Comparison of ENCODE assay signal across 16 cellular contexts in genomic region chr3:64928683-64929082, GRCh38.
A peak's percentile ranks its signal among the peaks of the same experiment; 100 is the strongest.
DNase-seq lines count a peak whose midpoint lies in the region; ATAC-seq, FAIRE-seq and TF ChIP-seq lines count a peak whose summit lies in the region.
"Had no signal": no experiment of that assay in that cellular context is flagged by ENCODE, and none has a peak within 500 bp of the region (broad histone marks: within the 10 kb centered on the region; RNA-seq: fewer than 3 reads in every experiment).

No MANE protein-coding gene starts in this region.

- no peak overlapping the region for H3K4me3 ChIP-seq in heart right ventricle
- H3K4me3 ChIP-seq: BLaER1 treated with 17β-estradiol and CSF1 and Interleukin-3, amounts not matched to agents 10 nM and 100 nM; GM23338 had no signal

- WGBS in heart right ventricle, 2 donors = 65 to 76% methylated on average over 3 of the region's 3 CpGs

- ATAC-seq in heart right ventricle (peak; percentile 57 to 82 (median 76)), GM21515 (IDR thresholded peaks at IDR 0.05; ENCODE audit: unreplicated experiment) (no peak)
- ATAC-seq: GM23338 had no signal

- DNase-seq in heart right ventricle (peak in 1 of 2 donors; percentile 24), cardiac septum (ENCODE audit: low spot score) (no peak), pons (ENCODE audit: low spot score) (peak; percentile 5), NCI-H146 treated with DMSO at 0.1 percent for 48 hours (lab: John Stamatoyannopoulos, UW; ENCODE audit: unreplicated experiment) (no peak)
- DNase-seq in activated CD4-positive, alpha-beta T cell treated with anti-CD3 and anti-CD28 coated beads for 4 hours = no peak
- DNase-seq: 8988T; ACHN; CD4-positive, CD25-positive, alpha-beta regulatory T cell; DMS53; GF-D8; H7 had no signal

- H3K36me3 ChIP-seq in heart right ventricle = no peaks in the 10 kb centered on the region

- intact Hi-C loops in heart right ventricle (cut with DNase I) (loop anchor here in 2 of 10 donors (10.0 kb wide), 1 partner anchor 236 kb away; no protein-coding TSS in a partner anchor), cardiac septum (cut with DNase I) (no loop called here)

- peaks cover 0 to 22% (median 6%) of the 10 kb centered on the region in 9 donors for H3K4me1 ChIP-seq in heart right ventricle

- peaks cover 0 to 18% (median 6%) of the 10 kb centered on the region in 11 donors for H3K9me3 ChIP-seq in heart right ventricle

- peak overlapping the region in 5 of 10 donors; percentile 33 to 71 (median 52) for H3K27ac ChIP-seq in heart right ventricle
- H3K27ac ChIP-seq: BLaER1 treated with 17β-estradiol and CSF1 and Interleukin-3, amounts not matched to agents 10 nM and 100 nM had no signal

- no peaks in the 10 kb centered on the region for H3K27me3 ChIP-seq in heart right ventricle
- H3K27me3 ChIP-seq: BLaER1 treated with 17β-estradiol and CSF1 and Interleukin-3, amounts not matched to agents 10 nM and 100 nM had no signal

- FAIRE-seq in endometrium (lab: Jason Lieb, UNC) = peak; percentile 92
- FAIRE-seq: GM19239 had no signal

- peak in 7 of 9 donors; percentile 10 to 47 (median 28) for TF ChIP-seq CTCF in heart right ventricle (IDR thresholded peaks at IDR 0.05)
